Comparison of ENCODE assay signal across 1 cellular context in genomic region chr19:412356-413355, GRCh38.
TF ChIP-seq lines count a peak whose summit lies in the region.

No MANE protein-coding gene starts in this region.

TF ChIP-seq in GM23338, 12 proteins besides CTCF, POLR2A, EP300 and RAD21 (continued from another document):
- TF ChIP-seq, protein P1, sequence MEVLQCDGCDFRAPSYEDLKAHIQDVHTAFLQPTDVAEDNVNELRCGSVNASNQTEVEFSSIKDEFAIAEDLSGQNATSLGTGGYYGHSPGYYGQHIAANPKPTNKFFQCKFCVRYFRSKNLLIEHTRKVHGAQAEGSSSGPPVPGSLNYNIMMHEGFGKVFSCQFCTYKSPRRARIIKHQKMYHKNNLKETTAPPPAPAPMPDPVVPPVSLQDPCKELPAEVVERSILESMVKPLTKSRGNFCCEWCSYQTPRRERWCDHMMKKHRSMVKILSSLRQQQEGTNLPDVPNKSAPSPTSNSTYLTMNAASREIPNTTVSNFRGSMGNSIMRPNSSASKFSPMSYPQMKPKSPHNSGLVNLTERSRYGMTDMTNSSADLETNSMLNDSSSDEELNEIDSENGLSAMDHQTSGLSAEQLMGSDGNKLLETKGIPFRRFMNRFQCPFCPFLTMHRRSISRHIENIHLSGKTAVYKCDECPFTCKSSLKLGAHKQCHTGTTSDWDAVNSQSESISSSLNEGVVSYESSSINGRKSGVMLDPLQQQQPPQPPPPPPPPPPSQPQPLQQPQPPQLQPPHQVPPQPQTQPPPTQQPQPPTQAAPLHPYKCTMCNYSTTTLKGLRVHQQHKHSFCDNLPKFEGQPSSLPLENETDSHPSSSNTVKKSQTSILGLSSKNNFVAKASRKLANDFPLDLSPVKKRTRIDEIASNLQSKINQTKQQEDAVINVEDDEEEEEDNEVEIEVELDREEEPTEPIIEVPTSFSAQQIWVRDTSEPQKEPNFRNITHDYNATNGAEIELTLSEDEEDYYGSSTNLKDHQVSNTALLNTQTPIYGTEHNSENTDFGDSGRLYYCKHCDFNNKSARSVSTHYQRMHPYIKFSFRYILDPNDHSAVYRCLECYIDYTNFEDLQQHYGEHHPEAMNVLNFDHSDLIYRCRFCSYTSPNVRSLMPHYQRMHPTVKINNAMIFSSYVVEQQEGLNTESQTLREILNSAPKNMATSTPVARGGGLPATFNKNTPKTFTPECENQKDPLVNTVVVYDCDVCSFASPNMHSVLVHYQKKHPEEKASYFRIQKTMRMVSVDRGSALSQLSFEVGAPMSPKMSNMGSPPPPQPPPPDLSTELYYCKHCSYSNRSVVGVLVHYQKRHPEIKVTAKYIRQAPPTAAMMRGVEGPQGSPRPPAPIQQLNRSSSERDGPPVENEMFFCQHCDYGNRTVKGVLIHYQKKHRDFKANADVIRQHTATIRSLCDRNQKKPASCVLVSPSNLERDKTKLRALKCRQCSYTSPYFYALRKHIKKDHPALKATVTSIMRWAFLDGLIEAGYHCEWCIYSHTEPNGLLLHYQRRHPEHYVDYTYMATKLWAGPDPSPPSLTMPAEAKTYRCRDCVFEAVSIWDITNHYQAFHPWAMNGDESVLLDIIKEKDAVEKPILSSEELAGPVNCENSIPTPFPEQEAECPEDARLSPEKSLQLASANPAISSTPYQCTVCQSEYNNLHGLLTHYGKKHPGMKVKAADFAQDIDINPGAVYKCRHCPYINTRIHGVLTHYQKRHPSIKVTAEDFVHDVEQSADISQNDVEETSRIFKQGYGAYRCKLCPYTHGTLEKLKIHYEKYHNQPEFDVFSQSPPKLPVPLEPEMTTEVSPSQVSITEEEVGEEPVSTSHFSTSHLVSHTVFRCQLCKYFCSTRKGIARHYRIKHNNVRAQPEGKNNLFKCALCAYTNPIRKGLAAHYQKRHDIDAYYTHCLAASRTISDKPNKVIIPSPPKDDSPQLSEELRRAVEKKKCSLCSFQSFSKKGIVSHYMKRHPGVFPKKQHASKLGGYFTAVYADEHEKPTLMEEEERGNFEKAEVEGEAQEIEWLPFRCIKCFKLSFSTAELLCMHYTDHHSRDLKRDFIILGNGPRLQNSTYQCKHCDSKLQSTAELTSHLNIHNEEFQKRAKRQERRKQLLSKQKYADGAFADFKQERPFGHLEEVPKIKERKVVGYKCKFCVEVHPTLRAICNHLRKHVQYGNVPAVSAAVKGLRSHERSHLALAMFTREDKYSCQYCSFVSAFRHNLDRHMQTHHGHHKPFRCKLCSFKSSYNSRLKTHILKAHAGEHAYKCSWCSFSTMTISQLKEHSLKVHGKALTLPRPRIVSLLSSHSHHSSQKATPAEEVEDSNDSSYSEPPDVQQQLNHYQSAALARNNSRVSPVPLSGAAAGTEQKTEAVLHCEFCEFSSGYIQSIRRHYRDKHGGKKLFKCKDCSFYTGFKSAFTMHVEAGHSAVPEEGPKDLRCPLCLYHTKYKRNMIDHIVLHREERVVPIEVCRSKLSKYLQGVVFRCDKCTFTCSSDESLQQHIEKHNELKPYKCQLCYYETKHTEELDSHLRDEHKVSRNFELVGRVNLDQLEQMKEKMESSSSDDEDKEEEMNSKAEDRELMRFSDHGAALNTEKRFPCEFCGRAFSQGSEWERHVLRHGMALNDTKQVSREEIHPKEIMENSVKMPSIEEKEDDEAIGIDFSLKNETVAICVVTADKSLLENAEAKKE (CRISPR knock-in tag; IDR thresholded peaks at IDR 0.05), result no peak
- TF ChIP-seq POLR2AphosphoS5 (IDR thresholded peaks at IDR 0.05; ENCODE audit: low read depth) (no peak), JUNB (IDR thresholded peaks at IDR 0.05; ENCODE audit: unreplicated experiment) (no peak), STAT1 (IDR thresholded peaks at IDR 0.05; ENCODE audit: unreplicated experiment) (no peak), ZNF114 (CRISPR knock-in tag; IDR thresholded peaks at IDR 0.05) (no peak), ZNF331 (CRISPR knock-in tag; IDR thresholded peaks at IDR 0.05; ENCODE audit: low read depth) (no peak)
- TF ChIP-seq, protein P2, sequence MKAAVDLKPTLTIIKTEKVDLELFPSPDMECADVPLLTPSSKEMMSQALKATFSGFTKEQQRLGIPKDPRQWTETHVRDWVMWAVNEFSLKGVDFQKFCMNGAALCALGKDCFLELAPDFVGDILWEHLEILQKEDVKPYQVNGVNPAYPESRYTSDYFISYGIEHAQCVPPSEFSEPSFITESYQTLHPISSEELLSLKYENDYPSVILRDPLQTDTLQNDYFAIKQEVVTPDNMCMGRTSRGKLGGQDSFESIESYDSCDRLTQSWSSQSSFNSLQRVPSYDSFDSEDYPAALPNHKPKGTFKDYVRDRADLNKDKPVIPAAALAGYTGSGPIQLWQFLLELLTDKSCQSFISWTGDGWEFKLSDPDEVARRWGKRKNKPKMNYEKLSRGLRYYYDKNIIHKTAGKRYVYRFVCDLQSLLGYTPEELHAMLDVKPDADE (IDR thresholded peaks at IDR 0.05), result no peak
TF ChIP-seq in GM23338: peak in this region for 0.
